In genomic region chr14:20469242-20469889, GRCh38 we compare ENCODE assay signal across 8 cellular contexts. TPM values are rescaled to one million over a fixed set of nuclear protein-coding genes. Genes with fewer than 3 reads are reported as not detected.
DNase-seq lines count a peak whose midpoint lies in the region; ATAC-seq, FAIRE-seq and TF ChIP-seq lines count a peak whose summit lies in the region.

PNP (plus strand) TSS chr14:20469406; CDS start chr14:20469525, 119 bp downstream.

- TF ChIP-seq POLR2A in GM12891 (IDR thresholded peaks at IDR 0.05; ENCODE audit: low read depth, low read length) (peak; percentile 99), tibial nerve (IDR thresholded peaks at IDR 0.05) (peak; percentile 74 to 92)

- H3K23ac ChIP-seq in trophoblast cell (ENCODE audit: low read length) = no peak within 1 kb of the TSS

- H3K36me3 ChIP-seq in trophoblast cell (ENCODE audit: control insufficient read depth in 1 of 2, insufficient read depth in 2 of 2, low read length in 2 of 2) (peaks cover 4 to 9% of the 10 kb centered on the region in 2 experiments), tibial nerve (peaks cover 0 to 20% (median 2%) of the 10 kb centered on the region in 3 donors)

- no peak for TF ChIP-seq CTCF in tibial nerve (IDR thresholded peaks at IDR 0.05)

- peak within 1 kb of the TSS; percentile 32 for H3K9ac ChIP-seq in trophoblast cell (ENCODE audit: low read length)

- H3K27me3 ChIP-seq in trophoblast cell (ENCODE audit: insufficient read depth, low read length) = no peaks in the 10 kb centered on the region
- no peaks in the 10 kb centered on the region for H3K27me3 ChIP-seq in tibial nerve

- peak within 1 kb of the TSS; percentile 54 for H4K12ac ChIP-seq in trophoblast cell (ENCODE audit: low read depth, low read length)

- H3K4me1 ChIP-seq in trophoblast cell (ENCODE audit: control insufficient read depth in 1 of 2, insufficient read depth in 2 of 2, low read length in 2 of 2) = peaks cover 2 to 8% of the 10 kb centered on the region in 2 experiments
- H3K4me1 ChIP-seq in tibial nerve = peaks cover 0 to 19% (median 10%) of the 10 kb centered on the region in 4 donors

- peak within 1 kb of the TSS; percentile 4 for H2AK5ac ChIP-seq in trophoblast cell (ENCODE audit: low read length)

- H2AFZ ChIP-seq in trophoblast cell (ENCODE audit: insufficient read depth, low read length, poor library complexity) = peak within 1 kb of the TSS; percentile 54

- ATAC-seq in HG02798 (IDR thresholded peaks at IDR 0.05; ENCODE audit: poor library complexity, unreplicated experiment) (peak; percentile 95), Right ventricle myocardium superior (ENCODE audit: poor library complexity) (peak; percentile 98)

- H3K4ac ChIP-seq in trophoblast cell (ENCODE audit: low read depth, low read length) = peak within 1 kb of the TSS; percentile 73

- TF ChIP-seq EP300 in tibial nerve (IDR thresholded peaks at IDR 0.05) = peak in 1 of 2 donors; percentile 97

- peak within 1 kb of the TSS; percentile 81 for H3K4me2 ChIP-seq in trophoblast cell (ENCODE audit: low read length)

- H3K9me3 ChIP-seq in trophoblast cell (ENCODE audit: insufficient read depth, low read depth, low read length) = no peaks in the 10 kb centered on the region
- no peaks in the 10 kb centered on the region for H3K9me3 ChIP-seq in tibial nerve

- H3K79me2 ChIP-seq in trophoblast cell (ENCODE audit: control insufficient read depth, insufficient read depth, low read length, poor library complexity) = peaks cover 2% of the 10 kb centered on the region

- H2BK12ac ChIP-seq in trophoblast cell (ENCODE audit: low read length) = no peak within 1 kb of the TSS

- DNase-seq in GM12891 (ENCODE audit: insufficient read length, low spot score) (peak; percentile 91), NCI-H1417 treated with DMSO at 0.1 percent for 48 hours (lab: John Stamatoyannopoulos, UW) (peak; percentile 77), SW 1271 (lab: John Stamatoyannopoulos, UW) (peak; percentile 73 to 91), Right ventricle myocardium superior (peak; percentile 91), trophoblast cell (peak; percentile 72 to 85), tibial nerve (ENCODE audit: low spot score in 2 of 2) (peak; percentile 68 to 78)
- DNase-seq in activated naive CD8-positive, alpha-beta T cell treated with anti-CD3 and anti-CD28 coated beads, Interleukin-2, amount 50 U/mL, for 16 hours (ENCODE audit: low read depth, low spot score) = peak; percentile 77

- peak within 1 kb of the TSS; percentile 45 for H4K91ac ChIP-seq in trophoblast cell (ENCODE audit: low read depth, low read length)

- peak within 1 kb of the TSS; percentile 46 for H3K27ac ChIP-seq in trophoblast cell (ENCODE audit: low read depth, low read length)
- peak within 1 kb of the TSS; percentile 47 to 91 (median 86) for H3K27ac ChIP-seq in tibial nerve

- FAIRE-seq in GM12891 (lab: Jason Lieb, UNC) = peak; percentile 94

- peaks cover 10% of the 10 kb centered on the region for H3K79me1 ChIP-seq in trophoblast cell (ENCODE audit: low read length)

- H3K14ac ChIP-seq in trophoblast cell (ENCODE audit: low read length) = peak within 1 kb of the TSS; percentile 14

- peak within 1 kb of the TSS; percentile 65 for H2BK5ac ChIP-seq in trophoblast cell (ENCODE audit: low read depth, low read length, poor library complexity)

- no CpG with 5 or more reads among the region's 40 CpGs for WGBS in trophoblast cell (ENCODE audit: extremely low coverage, insufficient coverage, insufficient read length)
- 1 to 2% methylated on average over 25 to 38 of the region's 40 CpGs for WGBS in tibial nerve, 2 donors

- H2BK120ac ChIP-seq in trophoblast cell (ENCODE audit: insufficient read depth, low read length, poor library complexity) = peak within 1 kb of the TSS; percentile 53

- intact Hi-C loops in Right ventricle myocardium superior (cut with DNase I) = no loop called here

- peak within 1 kb of the TSS; percentile 87 for H3K18ac ChIP-seq in trophoblast cell (ENCODE audit: low read length)

- peak within 1 kb of the TSS; percentile 85 for H3K4me3 ChIP-seq in trophoblast cell (ENCODE audit: low read depth, low read length)
- H3K4me3 ChIP-seq in tibial nerve = peak within 1 kb of the TSS; percentile 51 to 85 (median 70)

- H4K8ac ChIP-seq in trophoblast cell (ENCODE audit: low read depth, low read length) = peak within 1 kb of the TSS; percentile 56

TF ChIP-seq in GM12891, 5 proteins besides CTCF, POLR2A, EP300 and RAD21:
- TF ChIP-seq POU2F2 (IDR thresholded peaks at IDR 0.05; ENCODE audit: low read depth, low read length) (peak; percentile 90), TAF1 (IDR thresholded peaks at IDR 0.05; ENCODE audit: low read depth, low read length) (peak; percentile 96), POLR2AphosphoS5 (IDR thresholded peaks at IDR 0.05; ENCODE audit: low read depth, low read length) (peak; percentile 99), SPI1 (IDR thresholded peaks at IDR 0.05; ENCODE audit: low read depth, low read length) (no peak), PAX5 (IDR thresholded peaks at IDR 0.05; ENCODE audit: insufficient read depth, low read length, severe bottlenecking) (no peak)

RNA-seq across cellular contexts. Expression of gene PNP, which starts in this region (rescaled TPM):
- polyA plus RNA-seq in GM12891 (2012; ENCODE audit: low read depth, missing spikeins) = 34.3 TPM
- total RNA-seq in Right ventricle myocardium superior = 6.2 TPM
- 40.7 and 41.3 TPM in 2 replicates for polyA plus RNA-seq in trophoblast cell (2013)
- 10 to 100 TPM; 17.0 to 37.5 (median 27.6) TPM for total RNA-seq in tibial nerve

Comparison
In these comparisons a context has a peak if more than half of its experiments do, and no peak if none do; other contexts are left out.
1. Peak in every context shown above with its lines: DNase-seq, ATAC-seq, H3K4me3 ChIP-seq and H3K27ac ChIP-seq.